8 cellular contexts compared by ENCODE assay signal in the genomic region with DNA sequence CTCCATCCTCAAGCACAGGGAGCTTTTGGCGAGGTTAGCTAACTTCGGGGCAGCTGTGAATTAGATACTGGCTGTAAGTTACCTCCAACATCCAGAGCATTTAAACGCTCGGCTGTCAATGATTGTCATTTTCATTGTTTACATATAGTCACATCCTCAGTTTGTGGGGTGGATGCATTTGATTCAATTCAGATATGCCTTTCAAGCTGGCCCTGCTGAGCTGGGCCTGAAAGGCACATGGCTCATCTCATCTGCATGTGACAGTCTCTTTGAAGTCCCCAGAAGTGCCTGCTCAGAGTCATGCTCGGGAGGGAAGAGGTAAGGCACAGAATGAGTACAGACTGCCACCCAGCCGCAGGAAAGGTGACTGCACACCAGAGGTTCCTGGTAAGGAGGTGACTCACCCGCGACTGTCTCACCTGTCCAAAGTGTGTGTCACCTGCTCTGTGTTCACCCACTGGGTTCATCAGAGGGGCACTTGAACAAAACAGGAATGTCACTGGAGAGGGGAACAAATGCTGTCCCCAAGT.
DNase-seq lines count a peak whose midpoint lies in the region; ATAC-seq, FAIRE-seq and TF ChIP-seq lines count a peak whose summit lies in the region.
"Not testable (repeated sequence)": the region's sequence is repeated elsewhere in the genome, so short reads cannot be mapped to it uniquely, and the experiment has no call there.

No MANE protein-coding gene starts in this region.

- H3K36me3 ChIP-seq in bronchial epithelial cell (ENCODE audit: control insufficient read depth, insufficient read depth, low read length); mucosa of descending colon (ENCODE audit: low read depth): not testable (repeated sequence)

- not testable (repeated sequence) for TF ChIP-seq CTCF in bronchial epithelial cell (IDR thresholded peaks at IDR 0.05; ENCODE audit: insufficient read depth, low read length, severe bottlenecking); mucosa of descending colon (IDR thresholded peaks at IDR 0.05)

- TF ChIP-seq POLR2A in GM12891 (IDR thresholded peaks at IDR 0.05; ENCODE audit: low read depth, low read length) = not testable (repeated sequence)

- peak; percentile 50 for ATAC-seq in GM21423 (IDR thresholded peaks at IDR 0.05; ENCODE audit: unreplicated experiment)
- peak; percentile 44 for ATAC-seq in HG03097 (IDR thresholded peaks at IDR 0.05; ENCODE audit: low FRiP score, unreplicated experiment)
- ATAC-seq in mucosa of descending colon = peak; percentile 96

- not testable (repeated sequence) for H3K27me3 ChIP-seq in bronchial epithelial cell (ENCODE audit: control insufficient read depth, insufficient read depth, low read length)

- not testable (repeated sequence) for H3K4me3 ChIP-seq in bronchial epithelial cell (ENCODE audit: low read depth, low read length); mucosa of descending colon

- H3K9me3 ChIP-seq in mucosa of descending colon = not testable (repeated sequence)

- peak; percentile 62 for FAIRE-seq in GM12891 (lab: Jason Lieb, UNC)
- FAIRE-seq in RCC 7860 (lab: Jason Lieb, UNC) = not testable (repeated sequence)
- FAIRE-seq in bronchial epithelial cell (lab: Jason Lieb, UNC) = peak; percentile 52

- not testable (repeated sequence) for H3K4me1 ChIP-seq in mucosa of descending colon (ENCODE audit: low read depth)

- intact Hi-C loops in mucosa of descending colon (cut with DNase I, micrococcal nuclease) = not testable (repeated sequence)

- not testable (repeated sequence) for DNase-seq in GM12891 (ENCODE audit: insufficient read length, low spot score)
- DNase-seq in RCC 7860 (ENCODE audit: low spot score) = peak; percentile 36
- DNase-seq in activated CD8-positive, alpha-beta memory T cell treated with anti-CD3 and anti-CD28 coated beads, Interleukin-2, amount 50 U/mL, for 4 hours = peak; percentile 59
- peak; percentile 76 for DNase-seq in bronchial epithelial cell (ENCODE audit: low read depth)
- peak in 1 of 3 donors; percentile 69 for DNase-seq in mucosa of descending colon
- peak; percentile 26 to 81 for DNase-seq in stimulated activated CD8-positive, alpha-beta memory T cell treated with anti-CD3 and anti-CD28 coated beads, Interleukin-15, amount 100 ng/mL, for 4 hours (ENCODE audit: low read depth in 2 of 2)

Comparison
In these comparisons a context has a peak if more than half of its experiments do, and no peak if none do; other contexts are left out.
1. ATAC-seq: peak in every context shown above with its lines; median percentile 96 in mucosa of descending colon; 50 in GM21423; 44 in HG03097.